Comparison of ENCODE assay signal across 3 cellular contexts in the genomic region with DNA sequence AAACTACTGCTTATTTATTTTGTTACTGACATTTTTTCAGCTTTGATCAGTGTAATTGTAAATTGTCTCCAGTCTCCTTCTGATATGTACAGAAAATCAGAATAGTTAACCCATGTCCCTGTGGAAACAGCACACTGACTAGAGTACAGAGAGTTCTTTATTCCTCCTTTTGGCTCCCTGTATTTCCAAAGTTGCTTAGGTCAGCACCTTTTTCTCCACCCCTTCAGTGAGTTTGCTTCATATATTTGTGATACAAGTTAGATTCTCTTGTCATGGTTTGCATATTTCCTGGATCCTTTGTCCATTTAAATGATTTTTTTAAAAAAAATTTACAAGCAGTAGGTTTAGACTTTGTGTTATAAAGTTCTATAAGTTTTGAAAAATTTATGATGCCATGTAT.
TF ChIP-seq lines count a peak whose summit lies in the region.

No MANE protein-coding gene starts in this region.

TF ChIP-seq in A549, 52 proteins besides CTCF, POLR2A, EP300 and RAD21:
- TF ChIP-seq MYC (IDR thresholded peaks at IDR 0.05; ENCODE audit: borderline replicate concordance, low read length) (no peak), MAFK (IDR thresholded peaks at IDR 0.05; ENCODE audit: partially characterized antibody) (peak; percentile 88), ATOH8 (CRISPR knock-in tag; IDR thresholded peaks at IDR 0.05; ENCODE audit: low read depth) (no peak)
TF ChIP-seq in A549: peak in this region for 1.

TF ChIP-seq in IMR-90, 13 proteins besides CTCF, POLR2A, EP300 and RAD21:
- peak; percentile 95 for TF ChIP-seq MAFK (IDR thresholded peaks at IDR 0.05; ENCODE audit: low read depth, low read length)
- no peak for TF ChIP-seq CEBPB (IDR thresholded peaks at IDR 0.05; ENCODE audit: low read depth, low read length)
- TF ChIP-seq SMC3 (IDR thresholded peaks at IDR 0.05; ENCODE audit: low read depth, low read length) = no peak
- no peak for TF ChIP-seq NFE2L2 (IDR thresholded peaks at IDR 0.05; ENCODE audit: low read depth, low read length)
- no peak for TF ChIP-seq RFX5 (IDR thresholded peaks at IDR 0.05; ENCODE audit: low read depth, low read length)
- TF ChIP-seq FOS (IDR thresholded peaks at IDR 0.05; ENCODE audit: low read depth, low read length) = no peak
- TF ChIP-seq ELK1 (IDR thresholded peaks at IDR 0.05; ENCODE audit: borderline replicate concordance, low read depth, low read length) = no peak

TF ChIP-seq in H1, 55 proteins besides CTCF, POLR2A, EP300 and RAD21:
- TF ChIP-seq MAFK (IDR thresholded peaks at IDR 0.05; ENCODE audit: low read depth, low read length) (peak; percentile 59; the same call in 1 of the 2 replicates), SIN3A (conservative IDR thresholded peaks at IDR 0.05 in 1 of 2, IDR thresholded peaks at IDR 0.05 in 1 of 2; ENCODE audit: low read depth in 1 of 2, low read length in 2 of 2) (no peak)
